Comparison of ENCODE assay signal across 8 cellular contexts in the genomic region with DNA sequence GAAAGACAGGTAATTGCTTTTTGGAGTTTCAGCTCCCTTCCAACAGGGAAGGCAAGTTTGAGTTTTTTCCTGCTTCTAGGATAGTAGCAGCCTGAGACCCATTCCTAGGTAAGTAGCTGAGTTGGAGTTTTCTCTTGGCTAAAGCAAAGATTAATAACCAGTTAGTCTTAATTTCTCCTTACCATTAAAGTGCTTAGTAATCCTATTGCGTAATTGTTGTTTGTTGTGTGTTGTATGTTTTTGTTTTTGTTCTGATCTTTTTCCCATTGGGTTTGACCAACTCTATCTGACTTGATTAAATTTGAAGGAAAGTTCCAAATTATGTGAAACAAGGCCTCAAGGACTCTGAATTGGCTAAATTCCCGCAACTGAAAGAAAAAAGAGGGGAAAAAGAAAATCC.
"Had no signal": no experiment of that assay in that cellular context is flagged by ENCODE, and none has a peak within 500 bp of the region (broad histone marks: within the 10 kb centered on the region; RNA-seq: fewer than 3 reads in every experiment).

No MANE protein-coding gene starts in this region.

- FAIRE-seq: G401.6, GM12878, GM12891, GM12892, GM18507, GM19239 had no signal

- H3K4me3 ChIP-seq: GM12878 had no signal

- ATAC-seq: GM12878 had no signal

- DNase-seq: GDM1, GF-D8 had no signal
